ENCODE assay signal across 21 cellular contexts in genomic region chr19:33410915-33411401, GRCh38. TPM values are rescaled to one million over a fixed set of nuclear protein-coding genes. Genes with fewer than 3 reads are reported as not detected.
DNase-seq lines count a peak whose midpoint lies in the region; ATAC-seq and TF ChIP-seq lines count a peak whose summit lies in the region.
"Had no signal": no experiment of that assay in that cellular context is flagged by ENCODE, and none has a peak within 500 bp of the region (broad histone marks: within the 10 kb centered on the region; RNA-seq: fewer than 3 reads in every experiment).

No MANE protein-coding gene starts in this region.

- H4K20me1 ChIP-seq in osteoblast (ENCODE audit: insufficient read depth, low read length), result peaks cover 6% of the 10 kb centered on the region

- H3K79me2 ChIP-seq in osteoblast (ENCODE audit: insufficient read depth, low read length), result no peaks in the 10 kb centered on the region

- intact Hi-C loops in Right ventricle myocardium inferior (cut with DNase I) (no loop called here), esophagus squamous epithelium (cut with DNase I) (no loop called here)

- H3K4me1 ChIP-seq in right atrium auricular region, result no peaks in the 10 kb centered on the region
- H3K4me1 ChIP-seq in osteoblast (ENCODE audit: insufficient read depth, low read length), result no peaks in the 10 kb centered on the region
- peaks cover 0 to 16% (median 0%) of the 10 kb centered on the region in 3 donors for H3K4me1 ChIP-seq in esophagus squamous epithelium

- WGBS in esophagus squamous epithelium, 2 donors, result no CpG with 5 or more reads among the region's 21 CpGs

- H3K27me3 ChIP-seq in right atrium auricular region (no peaks in the 10 kb centered on the region), osteoblast (ENCODE audit: insufficient read depth, low read length) (no peaks in the 10 kb centered on the region), esophagus squamous epithelium (no peaks in the 10 kb centered on the region)

- H3K4me3 ChIP-seq in right atrium auricular region, result no peak overlapping the region
- no peak overlapping the region for H3K4me3 ChIP-seq in osteoblast (ENCODE audit: insufficient read depth, low read length)
- no peak overlapping the region for H3K4me3 ChIP-seq in esophagus squamous epithelium

- TF ChIP-seq CTCF in right atrium auricular region (IDR thresholded peaks at IDR 0.05), result no peak
- TF ChIP-seq CTCF in osteoblast (IDR thresholded peaks at IDR 0.05; ENCODE audit: extremely low read depth, low read depth, low read length), result no peak
- TF ChIP-seq CTCF in esophagus squamous epithelium (IDR thresholded peaks at IDR 0.05), result no peak

- H2AFZ ChIP-seq in osteoblast (ENCODE audit: low read length), result no peak overlapping the region

- H3K36me3 ChIP-seq in right atrium auricular region (no peaks in the 10 kb centered on the region), osteoblast (ENCODE audit: insufficient read depth, low read length) (no peaks in the 10 kb centered on the region), esophagus squamous epithelium (peaks cover 0 to 31% (median 0%) of the 10 kb centered on the region in 3 donors)

- H3K4me2 ChIP-seq in osteoblast (ENCODE audit: insufficient read depth, low read length), result no peak overlapping the region
- H3K4me2 ChIP-seq: SK-N-SH had no signal

- H3K9me3 ChIP-seq in right atrium auricular region, result no peaks in the 10 kb centered on the region
- H3K9me3 ChIP-seq in osteoblast (ENCODE audit: low read depth, low read length), result no peaks in the 10 kb centered on the region
- no peaks in the 10 kb centered on the region for H3K9me3 ChIP-seq in esophagus squamous epithelium
- H3K9me3 ChIP-seq: SK-N-SH had no signal

- ATAC-seq in Right ventricle myocardium inferior (no peak), HG03159 (IDR thresholded peaks at IDR 0.05; ENCODE audit: unreplicated experiment) (no peak), HG03135 (IDR thresholded peaks at IDR 0.05; ENCODE audit: unreplicated experiment) (no peak)
- ATAC-seq: HCT116 had no signal

- no peak overlapping the region for H3K27ac ChIP-seq in right atrium auricular region
- H3K27ac ChIP-seq in osteoblast (ENCODE audit: low read depth, low read length), result no peak overlapping the region
- no peak overlapping the region for H3K27ac ChIP-seq in esophagus squamous epithelium
- H3K27ac ChIP-seq: 22Rv1 had no signal

- TF ChIP-seq POLR2A in esophagus squamous epithelium (IDR thresholded peaks at IDR 0.05), result no peak

- DNase-seq in Right ventricle myocardium inferior (ENCODE audit: missing footprints), result peak; percentile 57
- no peak for DNase-seq in right atrium auricular region (ENCODE audit: low spot score)
- DNase-seq in ELF-1 (ENCODE audit: low read depth, low spot score), result peak; percentile 75
- DNase-seq in islet precursor cell, result peak; percentile 72
- DNase-seq in osteoblast (ENCODE audit: insufficient read length, low spot score, missing footprints), result peak; percentile 58
- no peak for DNase-seq in esophagus squamous epithelium (lab: John Stamatoyannopoulos, UW)
- DNase-seq: DMS 273 treated with DMSO at 0.1 percent for 48 hours, DMS79, IMR-90, KG1, MM.1S, NCI-H2029, NCI-H446 treated with DMSO at 0.1 percent for 48 hours, NCI-H526, RPMI8226, SHP77 treated with DMSO at 0.1 percent for 48 hours, SK-N-SH had no signal

RNA-seq across cellular contexts. Expression of gene CEBPG, which starts 37.4 kb away (rescaled TPM):
- total RNA-seq in Right ventricle myocardium inferior, result 17.5 TPM
- 10 to 100 TPM; 12.9 to 15.2 TPM for total RNA-seq in right atrium auricular region
- 31.5 and 35.5 TPM in 2 replicates for total RNA-seq in osteoblast
- total RNA-seq in esophagus squamous epithelium, result 10 to 100 TPM; 18.5 to 31.6 (median 26.8) TPM

Comparison
In these comparisons a context has a peak if more than half of its experiments do, and no peak if none do; other contexts are left out.
1. DNase-seq: peak in Right ventricle myocardium inferior (single experiment), ELF-1 (single experiment), islet precursor cell (single experiment) and osteoblast (single experiment); none in right atrium auricular region (single experiment) and esophagus squamous epithelium (single experiment).